Comparison of ENCODE assay signal across 6 cellular contexts in genomic region chr9:128190516-128191405, GRCh38. TPM values are rescaled to one million over a fixed set of nuclear protein-coding genes. Genes with fewer than 3 reads are reported as not detected.
DNase-seq lines count a peak whose midpoint lies in the region; ATAC-seq lines count a peak whose summit lies in the region.

No MANE protein-coding gene starts in this region.

- H3K27me3 ChIP-seq in esophagus (ENCODE audit: control insufficient read depth in 1 of 2, insufficient read depth in 2 of 2, low read length in 2 of 2) (no peaks in the 10 kb centered on the region), skeletal muscle tissue (ENCODE audit: control insufficient read depth in 3 of 3, insufficient read depth in 3 of 3, low read length in 3 of 3) (no peaks in the 10 kb centered on the region)

- peak overlapping the region; percentile 67 for H3K27ac ChIP-seq in KOPT-K1 (ENCODE audit: low read depth, low read length, poor library complexity, severe bottlenecking)
- peak overlapping the region; percentile 90 to 92 for H3K27ac ChIP-seq in esophagus (ENCODE audit: low read depth in 2 of 2, low read length in 1 of 2)
- H3K27ac ChIP-seq in skeletal muscle tissue (ENCODE audit: low read depth, low read length), result peak overlapping the region; percentile 86

- 19 to 21% methylated on average over 30 to 32 of the region's 32 CpGs for WGBS in esophagus, 2 donors

- peak overlapping the region; percentile 88 to 92 (median 89) for H3K9ac ChIP-seq in skeletal muscle tissue (ENCODE audit: low read depth in 1 of 3, low read length in 3 of 3)

- ATAC-seq in GM18909 (IDR thresholded peaks at IDR 0.05; ENCODE audit: poor library complexity, unreplicated experiment) (peak; percentile 11), HG02759 (IDR thresholded peaks at IDR 0.05; ENCODE audit: unreplicated experiment) (no peak)

- H3K9me3 ChIP-seq in KOPT-K1 (ENCODE audit: insufficient read depth, low read length, poor library complexity, severe bottlenecking) (no peaks in the 10 kb centered on the region), esophagus (ENCODE audit: control insufficient read depth in 2 of 2, insufficient read depth in 1 of 2, low read depth in 1 of 2, low read length in 1 of 2) (no peaks in the 10 kb centered on the region), skeletal muscle tissue (ENCODE audit: control insufficient read depth in 3 of 3, low read length in 3 of 3) (no peaks in the 10 kb centered on the region)

- H3K4me3 ChIP-seq in esophagus (ENCODE audit: low read depth in 1 of 2, low read length in 2 of 2) (peak overlapping the region; percentile 69 to 80), skeletal muscle tissue (ENCODE audit: low read length in 3 of 3) (peak overlapping the region; percentile 91 to 94 (median 94))

- H3K4me1 ChIP-seq in esophagus (ENCODE audit: control insufficient read depth in 2 of 2, insufficient read depth in 2 of 2, low read length in 1 of 2), result peaks cover 7 to 10% of the 10 kb centered on the region in 2 donors
- peaks cover 14 to 26% (median 21%) of the 10 kb centered on the region in 3 donors for H3K4me1 ChIP-seq in skeletal muscle tissue (ENCODE audit: control insufficient read depth in 3 of 3, insufficient read depth in 3 of 3, low read length in 3 of 3)

- no peak for DNase-seq in central memory CD4-positive, alpha-beta T cell

- H3K36me3 ChIP-seq in KOPT-K1 (ENCODE audit: insufficient read depth, low read length) (peaks cover 26% of the 10 kb centered on the region), esophagus (ENCODE audit: control insufficient read depth in 2 of 2, insufficient read depth in 2 of 2, low read length in 1 of 2) (peaks cover under 1 to 14% of the 10 kb centered on the region in 2 donors), skeletal muscle tissue (ENCODE audit: control insufficient read depth in 3 of 3, insufficient read depth in 3 of 3, low read length in 3 of 3) (peaks cover 9 to 35% (median 27%) of the 10 kb centered on the region in 3 donors)

RNA-seq across cellular contexts. Expression of gene CIZ1, which starts 0.6 kb away (rescaled TPM):
- polyA plus RNA-seq in esophagus, result 10 to 100 TPM; 39.8 to 39.9 TPM
- total RNA-seq in skeletal muscle tissue, result 12.0 TPM

RNA-seq across cellular contexts. Expression of gene DNM1, which starts 12.4 kb away (rescaled TPM):
- polyA plus RNA-seq in esophagus, result 1 to 10 TPM; 2.4 to 4.6 TPM
- 20.4 TPM for total RNA-seq in skeletal muscle tissue

RNA-seq across cellular contexts. Expression of gene BBLN, which starts 30.7 kb away (rescaled TPM):
- 100 to 1,000 TPM in 1 of 2 donors, 10 to 100 TPM in 1; 77.5 to 104 TPM for polyA plus RNA-seq in esophagus
- 7.8 TPM for total RNA-seq in skeletal muscle tissue

RNA-seq across cellular contexts. Expression of gene LCN2, which starts 41.5 kb away (rescaled TPM):
- 1,000 to 10,000 TPM; 1,061 to 2,097 TPM for polyA plus RNA-seq in esophagus
- total RNA-seq in skeletal muscle tissue, result 2.1 TPM
